In genomic region chr17:56594528-56595418, GRCh38 we compare ENCODE assay signal across 8 cellular contexts. TPM values are rescaled to one million over a fixed set of nuclear protein-coding genes. Genes with fewer than 3 reads are reported as not detected.
DNase-seq lines count a peak whose midpoint lies in the region; ATAC-seq and TF ChIP-seq lines count a peak whose summit lies in the region.

No MANE protein-coding gene starts in this region.

- H3K36me3 ChIP-seq in DOHH2 (ENCODE audit: control insufficient read depth, low read length) (no peaks in the 10 kb centered on the region), sigmoid colon (no peaks in the 10 kb centered on the region)

- H3K4me3 Mint-ChIP-seq in activated CD8-positive, alpha-beta memory T cell treated with anti-CD3 and anti-CD28 coated beads, Interleukin-2, amount 10 ng/mL, durations not matched to agents 7 days and 5 days: no peak overlapping the region

- ATAC-seq in activated CD8-positive, alpha-beta memory T cell treated with anti-CD3 and anti-CD28 coated beads, Interleukin-2, amount 10 ng/mL, durations not matched to agents 7 days and 5 days: no peak
- ATAC-seq in GM19324 (IDR thresholded peaks at IDR 0.05; ENCODE audit: low FRiP score, unreplicated experiment) (no peak), HG02981 (IDR thresholded peaks at IDR 0.05; ENCODE audit: unreplicated experiment) (no peak)

- H3K4me3 ChIP-seq in DOHH2 (ENCODE audit: low read length): no peak overlapping the region
- peak overlapping the region in 3 of 4 donors; percentile 48 to 58 (median 53) for H3K4me3 ChIP-seq in sigmoid colon

- no peak overlapping the region for H3K27ac ChIP-seq in DOHH2 (ENCODE audit: low read depth, low read length)
- peak overlapping the region in 3 of 4 donors; percentile 57 to 73 (median 67) for H3K27ac ChIP-seq in sigmoid colon

- intact Hi-C loops in sigmoid colon (cut with DNase I): no loop called here

- TF ChIP-seq EP300 in sigmoid colon (IDR thresholded peaks at IDR 0.05): no peak

- H3K27me3 ChIP-seq in DOHH2 (ENCODE audit: control insufficient read depth, low read length) (peaks cover 53% of the 10 kb centered on the region), sigmoid colon (peaks cover 41 to 85% (median 59%) of the 10 kb centered on the region in 3 donors)

- no peaks in the 10 kb centered on the region for H3K79me2 ChIP-seq in DOHH2 (ENCODE audit: control insufficient read depth, low read length)

- CTCF ChIA-PET in activated CD8-positive, alpha-beta memory T cell treated with anti-CD3 and anti-CD28 coated beads, Interleukin-2, amount 10 ng/mL, durations not matched to agents 7 days and 5 days (lab: Charles Lee): interaction anchor here (0.6 to 12.0 kb wide), 5 partner anchors 87 to 1168 kb away, joined by 3 to 172 read pairs (median 3); no protein-coding TSS in a partner anchor

- peaks cover 73% of the 10 kb centered on the region for H3K27me3 Mint-ChIP-seq in activated CD8-positive, alpha-beta memory T cell treated with anti-CD3 and anti-CD28 coated beads, Interleukin-2, amount 10 ng/mL, durations not matched to agents 7 days and 5 days

- H3K9me3 ChIP-seq in DOHH2 (ENCODE audit: control insufficient read depth, insufficient read depth, low read length): no peaks in the 10 kb centered on the region
- no peaks in the 10 kb centered on the region for H3K9me3 ChIP-seq in sigmoid colon

- no peaks in the 10 kb centered on the region for H4K20me1 ChIP-seq in DOHH2 (ENCODE audit: control insufficient read depth, insufficient read depth, low read depth, low read length)

- DNase-seq in M059J (ENCODE audit: low read depth) (peak; percentile 47), germinal center (ENCODE audit: low spot score) (peak; percentile 19), sigmoid colon (no peak), NCI-H2107 (lab: John Stamatoyannopoulos, UW) (no peak)
- peak; percentile 46 for DNase-seq in activated CD8-positive, alpha-beta memory T cell treated with anti-CD3 and anti-CD28 coated beads, Interleukin-2, amount 10 ng/mL, durations not matched to agents 7 days and 5 days

- no peak for TF ChIP-seq POLR2A in sigmoid colon (IDR thresholded peaks at IDR 0.05)

- H3K4me1 ChIP-seq in DOHH2 (ENCODE audit: control insufficient read depth, low read length): peaks cover 6% of the 10 kb centered on the region; the same call in 1 of the 2 replicates
- peaks cover 0 to 57% (median 49%) of the 10 kb centered on the region in 4 donors for H3K4me1 ChIP-seq in sigmoid colon

- no peak overlapping the region for H3K27ac Mint-ChIP-seq in activated CD8-positive, alpha-beta memory T cell treated with anti-CD3 and anti-CD28 coated beads, Interleukin-2, amount 10 ng/mL, durations not matched to agents 7 days and 5 days

- H3K4me2 ChIP-seq in DOHH2 (ENCODE audit: low read length): peak overlapping the region; percentile 11; the same call in 1 of the 2 replicates

- no peaks in the 10 kb centered on the region for H3K9me3 Mint-ChIP-seq in activated CD8-positive, alpha-beta memory T cell treated with anti-CD3 and anti-CD28 coated beads, Interleukin-2, amount 10 ng/mL, durations not matched to agents 7 days and 5 days (ENCODE audit: low read depth)

- TF ChIP-seq CTCF in DOHH2 (IDR thresholded peaks at IDR 0.05; ENCODE audit: low read depth, low read length, poor library complexity, severe bottlenecking) (no peak), sigmoid colon (IDR thresholded peaks at IDR 0.05) (no peak)

- H3K4me1 Mint-ChIP-seq in activated CD8-positive, alpha-beta memory T cell treated with anti-CD3 and anti-CD28 coated beads, Interleukin-2, amount 10 ng/mL, durations not matched to agents 7 days and 5 days: peaks cover 19% of the 10 kb centered on the region

- WGBS in sigmoid colon, 2 donors: 1 to 4% methylated on average over 50 of the region's 50 CpGs

- H3K36me3 Mint-ChIP-seq in activated CD8-positive, alpha-beta memory T cell treated with anti-CD3 and anti-CD28 coated beads, Interleukin-2, amount 10 ng/mL, durations not matched to agents 7 days and 5 days: no peaks in the 10 kb centered on the region

- no peaks in the 10 kb centered on the region for H3F3A ChIP-seq in DOHH2 (ENCODE audit: control insufficient read depth, insufficient read depth)

- no peaks in the 10 kb centered on the region for H3K9me2 ChIP-seq in DOHH2 (replicated peaks; ENCODE audit: control insufficient read depth, low read length)

RNA-seq across cellular contexts. Expression of gene NOG, which starts 1.3 kb away (rescaled TPM):
- total RNA-seq in M059J (2014; rRNA removed; shearing (Covaris generic)): 1.0 and 1.7 TPM in 2 replicates
- not detected for total RNA-seq in activated CD8-positive, alpha-beta memory T cell treated with anti-CD3 and anti-CD28 coated beads, Interleukin-2, amount 10 ng/mL, durations not matched to agents 7 days and 5 days
- total RNA-seq in sigmoid colon: under 1 TPM in 2 of 4 donors, not detected in 2; 0.16 to 0.36 TPM
- polyA plus RNA-seq in sigmoid colon: under 1 TPM in 1 of 3 donors, not detected in 2; 0.52 TPM

Comparison
In these comparisons a context has a peak if more than half of its experiments do, and no peak if none do; other contexts are left out.
1. DNase-seq: peak in M059J (single experiment), activated CD8-positive, alpha-beta memory T cell treated with anti-CD3 and anti-CD28 coated beads, Interleukin-2, amount 10 ng/mL, durations not matched to agents 7 days and 5 days (single experiment) and germinal center (single experiment); none in sigmoid colon (single experiment) and NCI-H2107 (single experiment).